Comparison of ENCODE assay signal across 8 cellular contexts in genomic region chr13:46053162-46054012, GRCh38. TPM values are rescaled to one million over a fixed set of nuclear protein-coding genes. Genes with fewer than 3 reads are reported as not detected.
DNase-seq lines count a peak whose midpoint lies in the region; ATAC-seq and TF ChIP-seq lines count a peak whose summit lies in the region.

No MANE protein-coding gene starts in this region.

- 11 to 19% methylated on average over 12 to 17 of the region's 18 CpGs for WGBS in endodermal cell (ENCODE audit: insufficient coverage in 1 of 2, insufficient read length in 1 of 2), 2 experiments

- peak overlapping the region; percentile 86 for H3K27ac Mint-ChIP-seq in CD4-positive, alpha-beta T cell
- peak overlapping the region; percentile 99 for H3K27ac Mint-ChIP-seq in endodermal cell

- ATAC-seq in CD4-positive, alpha-beta T cell (ENCODE audit: poor library complexity) = no peak

- H3K4me3 ChIP-seq in endodermal cell (ENCODE audit: low read length) = peak overlapping the region; percentile 88
- peak overlapping the region; percentile 79 for H3K4me3 ChIP-seq in neutrophil (ENCODE audit: low read depth in 1 of 2, low read length in 1 of 2)

- H3K4me3 Mint-ChIP-seq in CD4-positive, alpha-beta T cell = peak overlapping the region; percentile 91
- H3K4me3 Mint-ChIP-seq in endodermal cell = peak overlapping the region; percentile 90

- H3K27ac ChIP-seq in CD4-positive, alpha-beta T cell (ENCODE audit: low read depth, low read length) = peak overlapping the region; percentile 97
- H3K27ac ChIP-seq in endodermal cell (ENCODE audit: low read depth, low read length) (no peak overlapping the region), neutrophil (peak overlapping the region; percentile 98)

- intact Hi-C loops in CD4-positive, alpha-beta T cell (cut with DNase I, micrococcal nuclease) = loop anchor here (5.0 to 10.0 kb wide), 9 partner anchors 119 to 1476 kb away; partner anchors contain the start of genes GPALPP1 (in 1 of the 2), LCP1 (in 1 of the 2), NUFIP1 (in 1 of the 2) and TPT1 (in 1 of the 2)
- intact Hi-C loops in head of caudate nucleus (cut with DNase I) = loop anchor here (10.0 kb wide), 1 partner anchor 71 kb away; no protein-coding TSS in a partner anchor

- H3K36me3 ChIP-seq in endodermal cell (ENCODE audit: control insufficient read depth, insufficient read depth, low read length) = no peaks in the 10 kb centered on the region
- H3K36me3 ChIP-seq in neutrophil = no peaks in the 10 kb centered on the region

- H3K27me3 Mint-ChIP-seq in CD4-positive, alpha-beta T cell = peaks cover 22% of the 10 kb centered on the region
- H3K27me3 Mint-ChIP-seq in endodermal cell (ENCODE audit: insufficient read depth) = no peaks in the 10 kb centered on the region

- CTCF ChIA-PET in CD4-positive, alpha-beta T cell (lab: Charles Lee) = interaction anchor here (1.3 to 1.5 kb wide), 4 partner anchors 9 to 268 kb away, joined by 4 to 7 read pairs (median 6); no protein-coding TSS in a partner anchor

- H3K4me1 Mint-ChIP-seq in CD4-positive, alpha-beta T cell (ENCODE audit: low read depth) = peaks cover 45% of the 10 kb centered on the region
- peaks cover 27% of the 10 kb centered on the region for H3K4me1 Mint-ChIP-seq in endodermal cell

- no peaks in the 10 kb centered on the region for H3K9me3 Mint-ChIP-seq in CD4-positive, alpha-beta T cell
- no peaks in the 10 kb centered on the region for H3K9me3 Mint-ChIP-seq in endodermal cell

- DNase-seq in CD4-positive, alpha-beta T cell = no peak
- DNase-seq in NCI-H748 treated with DMSO at 0.1 percent for 48 hours (lab: John Stamatoyannopoulos, UW) (peak; percentile 6), endodermal cell (no peak), NCI-H1048 (lab: John Stamatoyannopoulos, UW) (no peak), islet precursor cell (no peak), H4 (ENCODE audit: low spot score) (no peak), head of caudate nucleus (no peak)

- no peaks in the 10 kb centered on the region for H3K9me3 ChIP-seq in CD4-positive, alpha-beta T cell (ENCODE audit: control insufficient read depth, low read length)
- H3K9me3 ChIP-seq in endodermal cell (ENCODE audit: control insufficient read depth, low read length) (no peaks in the 10 kb centered on the region), neutrophil (no peaks in the 10 kb centered on the region)

- POLR2A ChIA-PET in CD4-positive, alpha-beta T cell (lab: Charles Lee) = interaction anchor here (0.6 to 2.1 kb wide), 10 partner anchors 9 to 720 kb away, joined by 3 to 18 read pairs (median 6); partner anchors contain the start of gene SLC25A30

- H3K27me3 ChIP-seq in CD4-positive, alpha-beta T cell (ENCODE audit: control insufficient read depth, insufficient read depth, low read length) = peaks cover 10% of the 10 kb centered on the region
- no peaks in the 10 kb centered on the region for H3K27me3 ChIP-seq in endodermal cell (ENCODE audit: control insufficient read depth, insufficient read depth, low read length, poor library complexity, severe bottlenecking)
- peaks cover 21% of the 10 kb centered on the region for H3K27me3 ChIP-seq in neutrophil

- no peak for TF ChIP-seq CTCF in CD4-positive, alpha-beta T cell (IDR thresholded peaks at IDR 0.05)
- no peak for TF ChIP-seq CTCF in endodermal cell (conservative IDR thresholded peaks at IDR 0.05)
- TF ChIP-seq CTCF in neutrophil (IDR thresholded peaks at IDR 0.05) = no peak

- peak overlapping the region; percentile 62 for H3K9ac ChIP-seq in endodermal cell (ENCODE audit: extremely low read depth, low read length, poor library complexity, severe bottlenecking)

- H3K4me1 ChIP-seq in endodermal cell (ENCODE audit: control insufficient read depth, insufficient read depth, low read length) (peaks cover 6% of the 10 kb centered on the region), neutrophil (ENCODE audit: control insufficient read depth in 1 of 2, insufficient read depth in 1 of 2, low read depth in 1 of 2, low read length in 1 of 2) (peaks cover 21 to 22% of the 10 kb centered on the region in 2 experiments)

- H3K36me3 Mint-ChIP-seq in CD4-positive, alpha-beta T cell (ENCODE audit: low read depth) = peaks cover 24% of the 10 kb centered on the region
- H3K36me3 Mint-ChIP-seq in endodermal cell (ENCODE audit: low read depth) = peaks cover 3% of the 10 kb centered on the region

RNA-seq across cellular contexts. Expression of gene ZC3H13, which starts 0.8 kb away (rescaled TPM):
- total RNA-seq in CD4-positive, alpha-beta T cell = 10 to 100 TPM; 36.5 to 43.8 TPM
- 10 to 100 TPM; 58.1 to 62.4 TPM for total RNA-seq in endodermal cell
- 39.0 TPM for polyA plus RNA-seq in endodermal cell (2013, experiment 1 of 2)
- 39.5 TPM for polyA plus RNA-seq in endodermal cell (2013, experiment 2 of 2)
- total RNA-seq in H4 (2014; rRNA removed; shearing (Covaris generic)) = 2.0 and 6.2 TPM in 2 replicates

RNA-seq across cellular contexts. Expression of gene CPB2, which starts 51.4 kb away (rescaled TPM):
- not detected for total RNA-seq in CD4-positive, alpha-beta T cell
- total RNA-seq in endodermal cell = not detected
- not detected for polyA plus RNA-seq in endodermal cell (2013, experiment 1 of 2)
- not detected for polyA plus RNA-seq in endodermal cell (2013, experiment 2 of 2)
- total RNA-seq in H4 (2014; rRNA removed; shearing (Covaris generic)) = not detected in 2 replicates
